Comparison of ENCODE assay signal across 16 cellular contexts in genomic region chr5:98638701-98639100, GRCh38.
A peak's percentile ranks its signal among the peaks of the same experiment; 100 is the strongest.
DNase-seq lines count a peak whose midpoint lies in the region; ATAC-seq and TF ChIP-seq lines count a peak whose summit lies in the region.
"Had no signal": no experiment of that assay in that cellular context is flagged by ENCODE, and none has a peak within 500 bp of the region (broad histone marks: within the 10 kb centered on the region; RNA-seq: fewer than 3 reads in every experiment).

No MANE protein-coding gene starts in this region.

- no peak overlapping the region for H3K4me3 ChIP-seq in lung
- H3K4me3 ChIP-seq in mammary epithelial cell (replicated peaks in 1 of 3; ENCODE audit: insufficient read depth in 1 of 3, low read depth in 2 of 3, low read length in 3 of 3): no peak overlapping the region
- H3K4me3 ChIP-seq: esophagus squamous epithelium, spleen had no signal

- no peak overlapping the region for H3K27ac ChIP-seq in lung (ENCODE audit: low read depth in 1 of 2, low read length in 1 of 2)
- H3K27ac ChIP-seq in mammary epithelial cell (ENCODE audit: insufficient read depth, low read depth, low read length): no peak overlapping the region
- H3K27ac ChIP-seq: esophagus squamous epithelium, spleen had no signal

- H3K4me1 Mint-ChIP-seq in HFFc6 (ENCODE audit: low read depth) (peaks cover 52% of the 10 kb centered on the region), brain (peaks cover 64% of the 10 kb centered on the region)
- H3K4me1 Mint-ChIP-seq: memory B cell had no signal

- WGBS in lung, 2 donors: 74 to 80% methylated on average over 1 of the region's 1 CpG
- 36% methylated on average over 1 of the region's 1 CpG for WGBS in mammary epithelial cell (ENCODE audit: low coverage, missing lambda C conversion rate)

- H3K9ac ChIP-seq in mammary epithelial cell (ENCODE audit: insufficient read depth, low read length): no peak overlapping the region

- dilution Hi-C loops in mammary epithelial cell (cut with HindIII; ENCODE audit: low sequenced_read_pairs): no loop called here

- no peaks in the 10 kb centered on the region for H3K36me3 Mint-ChIP-seq in HFFc6 (ENCODE audit: low read depth)
- H3K36me3 Mint-ChIP-seq in brain: no peaks in the 10 kb centered on the region
- H3K36me3 Mint-ChIP-seq: memory B cell had no signal

- CTCF ChIA-PET in mammary epithelial cell (lab: Charles Lee; ENCODE audit: low non-redundant PET): no interaction called here

- no peaks in the 10 kb centered on the region for H4K20me1 ChIP-seq in mammary epithelial cell (ENCODE audit: insufficient read depth, low read length)

- H3K27me3 Mint-ChIP-seq in HFFc6 (ENCODE audit: insufficient read depth): no peaks in the 10 kb centered on the region
- peaks cover 7% of the 10 kb centered on the region for H3K27me3 Mint-ChIP-seq in brain
- H3K27me3 Mint-ChIP-seq: memory B cell had no signal

- no TSS peak for BruUV-seq in mammary epithelial cell (replicated peaks; lab: Mats Ljungman, UMichigan)

- H3K4me2 ChIP-seq in mammary epithelial cell (ENCODE audit: insufficient read depth, low read depth, low read length): no peak overlapping the region

- H3K9me3 ChIP-seq in lung (ENCODE audit: control insufficient read depth in 2 of 2, insufficient read depth in 1 of 2, low read length in 1 of 2) (no peaks in the 10 kb centered on the region), mammary epithelial cell (replicated peaks; ENCODE audit: insufficient read depth, low read length) (no peaks in the 10 kb centered on the region)
- H3K9me3 ChIP-seq: BE2C, esophagus squamous epithelium, spleen had no signal

- H3K9me3 Mint-ChIP-seq in HFFc6: no peaks in the 10 kb centered on the region
- H3K9me3 Mint-ChIP-seq in brain: peaks cover 0 to 3% (median 0%) of the 10 kb centered on the region in 5 experiments
- H3K9me3 Mint-ChIP-seq: memory B cell had no signal

- intact Hi-C loops in mammary epithelial cell (cut with micrococcal nuclease): no loop called here

- in situ Hi-C loops in mammary epithelial cell (cut with MboI; ENCODE audit: low sequenced_read_pairs in 2 of 2): no loop called here

- no peak overlapping the region for H2AFZ ChIP-seq in mammary epithelial cell (ENCODE audit: low read depth, low read length)

- no peaks in the 10 kb centered on the region for H3K79me2 ChIP-seq in mammary epithelial cell (ENCODE audit: insufficient read depth, low read length)

- no peaks in the 10 kb centered on the region for H3K36me3 ChIP-seq in lung (ENCODE audit: control insufficient read depth in 2 of 2, insufficient read depth in 2 of 2, low read length in 2 of 2)
- no peaks in the 10 kb centered on the region for H3K36me3 ChIP-seq in mammary epithelial cell (ENCODE audit: insufficient read depth, low read length)
- H3K36me3 ChIP-seq: BE2C, esophagus squamous epithelium, spleen had no signal

- H3K4me3 Mint-ChIP-seq in HFFc6 (peak overlapping the region; percentile 61), brain (peak overlapping the region in 2 of 5 experiments; percentile 2 to 6)
- H3K4me3 Mint-ChIP-seq: memory B cell had no signal

- H3K27me3 ChIP-seq in lung (ENCODE audit: control insufficient read depth, insufficient read depth) (no peaks in the 10 kb centered on the region), mammary epithelial cell (ENCODE audit: insufficient read depth, low read length) (no peaks in the 10 kb centered on the region)
- H3K27me3 ChIP-seq: BE2C, esophagus squamous epithelium, spleen had no signal

- H3K27ac Mint-ChIP-seq in HFFc6 (peak overlapping the region; percentile 50), brain (peak overlapping the region; percentile 6 to 86 (median 9))
- H3K27ac Mint-ChIP-seq: memory B cell had no signal

- ATAC-seq in lung (ENCODE audit: insufficient read depth, low FRiP score): peak; percentile 19

- DNase-seq in AG08396 (ENCODE audit: low spot score) (peak; percentile 16), HFFc6 (peak; percentile 81), lung (ENCODE audit: low spot score) (no peak), DMS79 treated with DMSO at 0.1 percent for 48 hours (lab: John Stamatoyannopoulos, UW) (no peak), NCI-H82 (lab: John Stamatoyannopoulos, UW) (no peak), mammary epithelial cell (no peak), GM19238 (ENCODE audit: insufficient read length, low spot score) (no peak)
- DNase-seq: activated T-cell treated with anti-CD3 and anti-CD28 coated beads for 4 hours, BE2C, esophagus squamous epithelium, Karpas-422, RPMI8226, spleen, T-helper 1 cell had no signal

- TF ChIP-seq CTCF in HFFc6 (IDR thresholded peaks at IDR 0.05) (no peak), brain (conservative IDR thresholded peaks at IDR 0.05) (no peak), lung (IDR thresholded peaks at IDR 0.05; ENCODE audit: control extremely low read depth, extremely low read depth) (no peak), mammary epithelial cell (conservative IDR thresholded peaks at IDR 0.05 in 1 of 2, IDR thresholded peaks at IDR 0.05 in 1 of 2; ENCODE audit: extremely low read depth in 1 of 2, insufficient read depth in 1 of 2, low read depth in 1 of 2, low read length in 2 of 2) (no peak)

- H3K4me1 ChIP-seq in lung (ENCODE audit: control insufficient read depth in 2 of 2, insufficient read depth in 2 of 2, low read length in 2 of 2) (no peaks in the 10 kb centered on the region), mammary epithelial cell (ENCODE audit: insufficient read depth, low read length) (no peaks in the 10 kb centered on the region)
- H3K4me1 ChIP-seq: BE2C, esophagus squamous epithelium, spleen had no signal

Comparison
In these comparisons a context has a peak if more than half of its experiments do, and no peak if none do; other contexts are left out.
1. DNase-seq: peak in AG08396 (single experiment) and HFFc6 (single experiment); none in lung (single experiment), DMS79 treated with DMSO at 0.1 percent for 48 hours (single experiment), NCI-H82 (single experiment), mammary epithelial cell (single experiment) and GM19238 (single experiment).